ENCODE assay signal across 1 cellular context in the genomic region with DNA sequence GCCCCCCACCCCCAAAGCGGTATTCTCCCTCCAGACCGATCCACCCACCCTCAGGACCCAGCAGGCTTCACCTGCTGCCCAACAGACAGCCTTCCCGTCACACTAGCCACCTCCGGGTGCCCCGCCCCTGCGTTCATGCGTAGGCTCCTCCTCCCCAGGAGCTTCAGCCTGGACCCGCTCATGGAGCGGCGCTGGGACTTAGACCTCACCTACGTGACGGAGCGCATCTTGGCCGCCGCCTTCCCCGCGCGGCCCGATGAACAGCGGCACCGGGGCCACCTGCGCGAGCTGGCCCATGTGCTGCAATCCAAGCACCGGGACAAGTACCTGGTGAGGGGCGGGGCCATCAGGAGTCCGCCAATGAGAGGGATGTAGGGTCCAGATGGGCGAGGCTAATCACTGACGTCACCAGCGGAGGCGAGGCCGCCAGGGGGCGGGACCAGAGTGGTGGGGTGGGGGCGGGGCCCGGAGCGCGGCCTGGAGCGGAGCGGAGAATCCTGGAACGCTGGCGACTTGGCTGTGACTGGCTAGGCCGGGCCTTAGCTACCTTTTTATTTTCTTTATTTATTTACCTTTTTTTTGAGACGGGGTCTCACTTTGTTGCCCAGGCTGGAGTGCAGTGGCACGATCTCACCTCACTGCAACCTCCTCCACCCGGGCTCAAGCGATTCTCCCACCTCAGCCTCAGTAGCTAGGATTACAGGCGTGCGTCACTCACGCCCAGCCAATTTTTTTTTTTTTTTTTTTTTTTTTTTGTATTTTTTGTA.
TF ChIP-seq lines count a peak whose summit lies in the region.

No MANE protein-coding gene starts in this region.

TF ChIP-seq in K562, 482 proteins besides CTCF, POLR2A, EP300 and RAD21 (continued from another document and continues in another):
- TF ChIP-seq, protein P1, sequence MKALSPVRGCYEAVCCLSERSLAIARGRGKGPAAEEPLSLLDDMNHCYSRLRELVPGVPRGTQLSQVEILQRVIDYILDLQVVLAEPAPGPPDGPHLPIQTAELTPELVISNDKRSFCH (CRISPR knock-in tag; IDR thresholded peaks at IDR 0.05) = no peak
- TF ChIP-seq, protein P1 (tag; IDR thresholded peaks at IDR 0.05) = no peak
- TF ChIP-seq ZKSCAN3 (CRISPR knock-in tag; IDR thresholded peaks at IDR 0.05) (no peak), ETV6 (IDR thresholded peaks at IDR 0.05; ENCODE audit: borderline replicate concordance in 1 of 2, low read depth in 2 of 2, low read length in 1 of 2) (no peak), ETV6 (CRISPR knock-in tag; IDR thresholded peaks at IDR 0.05; ENCODE audit: borderline replicate concordance) (no peak), CREM (IDR thresholded peaks at IDR 0.05; ENCODE audit: low read depth) (peak; percentile 85), ZC3H8 (IDR thresholded peaks at IDR 0.05) (no peak), SAFB (IDR thresholded peaks at IDR 0.05; ENCODE audit: borderline replicate concordance, low read depth, low read length) (no peak), GTF2A2 (tag; IDR thresholded peaks at IDR 0.05) (no peak), SPI1 (IDR thresholded peaks at IDR 0.05; ENCODE audit: borderline replicate concordance, low read depth, low read length) (no peak), FUS (optimal IDR thresholded peaks at IDR 0.05; ENCODE audit: low read depth, low read length) (no peak), ZNF232 (CRISPR knock-in tag; IDR thresholded peaks at IDR 0.05) (no peak), ZC3H4 (CRISPR knock-in tag; IDR thresholded peaks at IDR 0.05; ENCODE audit: borderline replicate concordance) (no peak), ZNF324 (CRISPR knock-in tag; IDR thresholded peaks at IDR 0.05) (no peak), TRIM24 (IDR thresholded peaks at IDR 0.05) (no peak), HSF4 (CRISPR knock-in tag; IDR thresholded peaks at IDR 0.05; ENCODE audit: borderline replicate concordance) (no peak), DPF2 (IDR thresholded peaks at IDR 0.05) (0 out of 2 replicates have a peak, but pooled peaks have one; percentile 35), ZBTB17 (CRISPR knock-in tag; IDR thresholded peaks at IDR 0.05) (no peak), RBM39 (optimal IDR thresholded peaks at IDR 0.05; ENCODE audit: low read depth, low read length) (no peak), HNRNPK (IDR thresholded peaks at IDR 0.05; ENCODE audit: low read depth, low read length, poor library complexity, severe bottlenecking) (no peak), ZBTB1 (CRISPR knock-in tag; IDR thresholded peaks at IDR 0.05; ENCODE audit: borderline replicate concordance, low read depth) (no peak), RUNX1 (IDR thresholded peaks at IDR 0.05; ENCODE audit: low read depth) (0 out of 2 replicates have a peak, but pooled peaks have one; percentile 28), JUND (IDR thresholded peaks at IDR 0.05; ENCODE audit: borderline replicate concordance, low read depth, low read length) (peak; percentile 47; the same call in 1 of the 2 replicates), JUND (tag; IDR thresholded peaks at IDR 0.05; ENCODE audit: borderline replicate concordance, low read depth, low read length) (peak; percentile 36; the same call in 1 of the 3 replicates), ZNF431 (CRISPR knock-in tag; IDR thresholded peaks at IDR 0.05) (0 out of 2 replicates have a peak, but pooled peaks have one; percentile 26), NCOA1 (IDR thresholded peaks at IDR 0.05; ENCODE audit: low read depth) (no peak), ZNF175 (CRISPR knock-in tag; IDR thresholded peaks at IDR 0.05; ENCODE audit: low read depth) (0 out of 2 replicates have a peak, but pooled peaks have one; percentile 49), ZNF282 (CRISPR knock-in tag; IDR thresholded peaks at IDR 0.05) (no peak), PTRF (tag; IDR thresholded peaks at IDR 0.05) (no peak), FOXJ3 (CRISPR knock-in tag; IDR thresholded peaks at IDR 0.05) (no peak), ZNF316 (IDR thresholded peaks at IDR 0.05) (no peak), ESRRB (CRISPR knock-in tag; IDR thresholded peaks at IDR 0.05; ENCODE audit: borderline replicate concordance) (no peak), ZNF551 (CRISPR knock-in tag; IDR thresholded peaks at IDR 0.05) (no peak), ADNP (tag; IDR thresholded peaks at IDR 0.05) (no peak), SREBF1 (IDR thresholded peaks at IDR 0.05; ENCODE audit: borderline replicate concordance, low read depth, low read length) (no peak), CC2D1A (IDR thresholded peaks at IDR 0.05) (no peak), FOS (IDR thresholded peaks at IDR 0.05; ENCODE audit: extremely low read depth, insufficient read length) (no peak)
- TF ChIP-seq, protein P2, sequence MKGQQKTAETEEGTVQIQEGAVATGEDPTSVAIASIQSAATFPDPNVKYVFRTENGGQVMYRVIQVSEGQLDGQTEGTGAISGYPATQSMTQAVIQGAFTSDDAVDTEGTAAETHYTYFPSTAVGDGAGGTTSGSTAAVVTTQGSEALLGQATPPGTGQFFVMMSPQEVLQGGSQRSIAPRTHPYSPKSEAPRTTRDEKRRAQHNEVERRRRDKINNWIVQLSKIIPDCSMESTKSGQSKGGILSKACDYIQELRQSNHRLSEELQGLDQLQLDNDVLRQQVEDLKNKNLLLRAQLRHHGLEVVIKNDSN (CRISPR knock-in tag; IDR thresholded peaks at IDR 0.05) = no peak
- TF ChIP-seq, protein P3, sequence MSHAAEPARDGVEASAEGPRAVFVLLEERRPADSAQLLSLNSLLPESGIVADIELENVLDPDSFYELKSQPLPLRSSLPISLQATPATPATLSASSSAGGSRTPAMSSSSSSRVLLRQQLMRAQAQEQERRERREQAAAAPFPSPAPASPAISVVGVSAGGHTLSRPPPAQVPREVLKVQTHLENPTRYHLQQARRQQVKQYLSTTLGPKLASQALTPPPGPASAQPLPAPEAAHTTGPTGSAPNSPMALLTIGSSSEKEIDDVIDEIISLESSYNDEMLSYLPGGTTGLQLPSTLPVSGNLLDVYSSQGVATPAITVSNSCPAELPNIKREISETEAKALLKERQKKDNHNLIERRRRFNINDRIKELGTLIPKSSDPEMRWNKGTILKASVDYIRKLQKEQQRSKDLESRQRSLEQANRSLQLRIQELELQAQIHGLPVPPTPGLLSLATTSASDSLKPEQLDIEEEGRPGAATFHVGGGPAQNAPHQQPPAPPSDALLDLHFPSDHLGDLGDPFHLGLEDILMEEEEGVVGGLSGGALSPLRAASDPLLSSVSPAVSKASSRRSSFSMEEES (CRISPR knock-in tag; IDR thresholded peaks at IDR 0.05) = no peak
- TF ChIP-seq, protein P4, sequence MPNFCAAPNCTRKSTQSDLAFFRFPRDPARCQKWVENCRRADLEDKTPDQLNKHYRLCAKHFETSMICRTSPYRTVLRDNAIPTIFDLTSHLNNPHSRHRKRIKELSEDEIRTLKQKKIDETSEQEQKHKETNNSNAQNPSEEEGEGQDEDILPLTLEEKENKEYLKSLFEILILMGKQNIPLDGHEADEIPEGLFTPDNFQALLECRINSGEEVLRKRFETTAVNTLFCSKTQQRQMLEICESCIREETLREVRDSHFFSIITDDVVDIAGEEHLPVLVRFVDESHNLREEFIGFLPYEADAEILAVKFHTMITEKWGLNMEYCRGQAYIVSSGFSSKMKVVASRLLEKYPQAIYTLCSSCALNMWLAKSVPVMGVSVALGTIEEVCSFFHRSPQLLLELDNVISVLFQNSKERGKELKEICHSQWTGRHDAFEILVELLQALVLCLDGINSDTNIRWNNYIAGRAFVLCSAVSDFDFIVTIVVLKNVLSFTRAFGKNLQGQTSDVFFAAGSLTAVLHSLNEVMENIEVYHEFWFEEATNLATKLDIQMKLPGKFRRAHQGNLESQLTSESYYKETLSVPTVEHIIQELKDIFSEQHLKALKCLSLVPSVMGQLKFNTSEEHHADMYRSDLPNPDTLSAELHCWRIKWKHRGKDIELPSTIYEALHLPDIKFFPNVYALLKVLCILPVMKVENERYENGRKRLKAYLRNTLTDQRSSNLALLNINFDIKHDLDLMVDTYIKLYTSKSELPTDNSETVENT (CRISPR knock-in tag; IDR thresholded peaks at IDR 0.05) = no peak
- TF ChIP-seq, protein P5, sequence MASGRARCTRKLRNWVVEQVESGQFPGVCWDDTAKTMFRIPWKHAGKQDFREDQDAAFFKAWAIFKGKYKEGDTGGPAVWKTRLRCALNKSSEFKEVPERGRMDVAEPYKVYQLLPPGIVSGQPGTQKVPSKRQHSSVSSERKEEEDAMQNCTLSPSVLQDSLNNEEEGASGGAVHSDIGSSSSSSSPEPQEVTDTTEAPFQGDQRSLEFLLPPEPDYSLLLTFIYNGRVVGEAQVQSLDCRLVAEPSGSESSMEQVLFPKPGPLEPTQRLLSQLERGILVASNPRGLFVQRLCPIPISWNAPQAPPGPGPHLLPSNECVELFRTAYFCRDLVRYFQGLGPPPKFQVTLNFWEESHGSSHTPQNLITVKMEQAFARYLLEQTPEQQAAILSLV (tag; IDR thresholded peaks at IDR 0.05) = no peak
- TF ChIP-seq, protein P6, sequence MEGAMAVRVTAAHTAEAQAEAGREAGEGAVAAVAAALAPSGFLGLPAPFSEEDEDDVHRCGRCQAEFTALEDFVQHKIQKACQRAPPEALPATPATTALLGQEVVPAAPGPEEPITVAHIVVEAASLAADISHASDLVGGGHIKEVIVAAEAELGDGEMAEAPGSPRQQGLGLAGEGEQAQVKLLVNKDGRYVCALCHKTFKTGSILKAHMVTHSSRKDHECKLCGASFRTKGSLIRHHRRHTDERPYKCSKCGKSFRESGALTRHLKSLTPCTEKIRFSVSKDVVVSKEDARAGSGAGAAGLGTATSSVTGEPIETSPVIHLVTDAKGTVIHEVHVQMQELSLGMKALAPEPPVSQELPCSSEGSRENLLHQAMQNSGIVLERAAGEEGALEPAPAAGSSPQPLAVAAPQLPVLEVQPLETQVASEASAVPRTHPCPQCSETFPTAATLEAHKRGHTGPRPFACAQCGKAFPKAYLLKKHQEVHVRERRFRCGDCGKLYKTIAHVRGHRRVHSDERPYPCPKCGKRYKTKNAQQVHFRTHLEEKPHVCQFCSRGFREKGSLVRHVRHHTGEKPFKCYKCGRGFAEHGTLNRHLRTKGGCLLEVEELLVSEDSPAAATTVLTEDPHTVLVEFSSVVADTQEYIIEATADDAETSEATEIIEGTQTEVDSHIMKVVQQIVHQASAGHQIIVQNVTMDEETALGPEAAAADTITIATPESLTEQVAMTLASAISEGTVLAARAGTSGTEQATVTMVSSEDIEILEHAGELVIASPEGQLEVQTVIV (CRISPR knock-in tag; IDR thresholded peaks at IDR 0.05; ENCODE audit: borderline replicate concordance) = no peak
- TF ChIP-seq, protein P7, sequence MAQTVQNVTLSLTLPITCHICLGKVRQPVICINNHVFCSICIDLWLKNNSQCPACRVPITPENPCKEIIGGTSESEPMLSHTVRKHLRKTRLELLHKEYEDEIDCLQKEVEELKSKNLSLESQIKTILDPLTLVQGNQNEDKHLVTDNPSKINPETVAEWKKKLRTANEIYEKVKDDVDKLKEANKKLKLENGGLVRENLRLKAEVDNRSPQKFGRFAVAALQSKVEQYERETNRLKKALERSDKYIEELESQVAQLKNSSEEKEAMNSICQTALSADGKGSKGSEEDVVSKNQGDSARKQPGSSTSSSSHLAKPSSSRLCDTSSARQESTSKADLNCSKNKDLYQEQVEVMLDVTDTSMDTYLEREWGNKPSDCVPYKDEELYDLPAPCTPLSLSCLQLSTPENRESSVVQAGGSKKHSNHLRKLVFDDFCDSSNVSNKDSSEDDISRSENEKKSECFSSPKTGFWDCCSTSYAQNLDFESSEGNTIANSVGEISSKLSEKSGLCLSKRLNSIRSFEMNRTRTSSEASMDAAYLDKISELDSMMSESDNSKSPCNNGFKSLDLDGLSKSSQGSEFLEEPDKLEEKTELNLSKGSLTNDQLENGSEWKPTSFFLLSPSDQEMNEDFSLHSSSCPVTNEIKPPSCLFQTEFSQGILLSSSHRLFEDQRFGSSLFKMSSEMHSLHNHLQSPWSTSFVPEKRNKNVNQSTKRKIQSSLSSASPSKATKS (CRISPR knock-in tag; IDR thresholded peaks at IDR 0.05) = no peak
- TF ChIP-seq, protein P8, sequence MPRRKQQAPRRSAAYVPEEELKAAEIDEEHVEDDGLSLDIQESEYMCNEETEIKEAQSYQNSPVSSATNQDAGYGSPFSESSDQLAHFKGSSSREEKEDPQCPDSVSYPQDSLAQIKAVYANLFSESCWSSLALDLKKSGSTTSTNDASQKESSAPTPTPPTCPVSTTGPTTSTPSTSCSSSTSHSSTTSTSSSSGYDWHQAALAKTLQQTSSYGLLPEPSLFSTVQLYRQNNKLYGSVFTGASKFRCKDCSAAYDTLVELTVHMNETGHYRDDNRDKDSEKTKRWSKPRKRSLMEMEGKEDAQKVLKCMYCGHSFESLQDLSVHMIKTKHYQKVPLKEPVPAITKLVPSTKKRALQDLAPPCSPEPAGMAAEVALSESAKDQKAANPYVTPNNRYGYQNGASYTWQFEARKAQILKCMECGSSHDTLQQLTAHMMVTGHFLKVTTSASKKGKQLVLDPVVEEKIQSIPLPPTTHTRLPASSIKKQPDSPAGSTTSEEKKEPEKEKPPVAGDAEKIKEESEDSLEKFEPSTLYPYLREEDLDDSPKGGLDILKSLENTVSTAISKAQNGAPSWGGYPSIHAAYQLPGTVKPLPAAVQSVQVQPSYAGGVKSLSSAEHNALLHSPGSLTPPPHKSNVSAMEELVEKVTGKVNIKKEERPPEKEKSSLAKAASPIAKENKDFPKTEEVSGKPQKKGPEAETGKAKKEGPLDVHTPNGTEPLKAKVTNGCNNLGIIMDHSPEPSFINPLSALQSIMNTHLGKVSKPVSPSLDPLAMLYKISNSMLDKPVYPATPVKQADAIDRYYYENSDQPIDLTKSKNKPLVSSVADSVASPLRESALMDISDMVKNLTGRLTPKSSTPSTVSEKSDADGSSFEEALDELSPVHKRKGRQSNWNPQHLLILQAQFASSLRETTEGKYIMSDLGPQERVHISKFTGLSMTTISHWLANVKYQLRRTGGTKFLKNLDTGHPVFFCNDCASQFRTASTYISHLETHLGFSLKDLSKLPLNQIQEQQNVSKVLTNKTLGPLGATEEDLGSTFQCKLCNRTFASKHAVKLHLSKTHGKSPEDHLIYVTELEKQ (CRISPR knock-in tag; IDR thresholded peaks at IDR 0.05) = no peak
- TF ChIP-seq, protein P9, sequence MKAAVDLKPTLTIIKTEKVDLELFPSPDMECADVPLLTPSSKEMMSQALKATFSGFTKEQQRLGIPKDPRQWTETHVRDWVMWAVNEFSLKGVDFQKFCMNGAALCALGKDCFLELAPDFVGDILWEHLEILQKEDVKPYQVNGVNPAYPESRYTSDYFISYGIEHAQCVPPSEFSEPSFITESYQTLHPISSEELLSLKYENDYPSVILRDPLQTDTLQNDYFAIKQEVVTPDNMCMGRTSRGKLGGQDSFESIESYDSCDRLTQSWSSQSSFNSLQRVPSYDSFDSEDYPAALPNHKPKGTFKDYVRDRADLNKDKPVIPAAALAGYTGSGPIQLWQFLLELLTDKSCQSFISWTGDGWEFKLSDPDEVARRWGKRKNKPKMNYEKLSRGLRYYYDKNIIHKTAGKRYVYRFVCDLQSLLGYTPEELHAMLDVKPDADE (conservative IDR thresholded peaks at IDR 0.05; ENCODE audit: control insufficient read depth, low read depth, low read length) = peak; percentile 53; the same call in 1 of the 2 replicates
- TF ChIP-seq, protein P10, sequence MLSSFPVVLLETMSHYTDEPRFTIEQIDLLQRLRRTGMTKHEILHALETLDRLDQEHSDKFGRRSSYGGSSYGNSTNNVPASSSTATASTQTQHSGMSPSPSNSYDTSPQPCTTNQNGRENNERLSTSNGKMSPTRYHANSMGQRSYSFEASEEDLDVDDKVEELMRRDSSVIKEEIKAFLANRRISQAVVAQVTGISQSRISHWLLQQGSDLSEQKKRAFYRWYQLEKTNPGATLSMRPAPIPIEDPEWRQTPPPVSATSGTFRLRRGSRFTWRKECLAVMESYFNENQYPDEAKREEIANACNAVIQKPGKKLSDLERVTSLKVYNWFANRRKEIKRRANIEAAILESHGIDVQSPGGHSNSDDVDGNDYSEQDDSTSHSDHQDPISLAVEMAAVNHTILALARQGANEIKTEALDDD (IDR thresholded peaks at IDR 0.05) = no peak
